ENCODE assay signal across 1 cellular context in genomic region chrX:149493567-149494562, GRCh38.
TF ChIP-seq lines count a peak whose summit lies in the region.

No MANE protein-coding gene starts in this region.

TF ChIP-seq in GM23338, 12 proteins besides CTCF, POLR2A, EP300 and RAD21 (continued from another document):
- TF ChIP-seq ZNF462 (CRISPR knock-in tag; IDR thresholded peaks at IDR 0.05) (no peak), CREB1 (CRISPR knock-in tag; IDR thresholded peaks at IDR 0.05; ENCODE audit: low read depth) (no peak), ZNF114 (CRISPR knock-in tag; IDR thresholded peaks at IDR 0.05) (no peak), NANOG (IDR thresholded peaks at IDR 0.05; ENCODE audit: borderline replicate concordance) (no peak), ZNF331 (CRISPR knock-in tag; IDR thresholded peaks at IDR 0.05; ENCODE audit: low read depth) (no peak)
